ENCODE assay signal across 8 cellular contexts in genomic region chr16:57600048-57600835, GRCh38. TPM values are rescaled to one million over a fixed set of nuclear protein-coding genes. Genes with fewer than 3 reads are reported as not detected.
A peak's percentile ranks its signal among the peaks of the same experiment; 100 is the strongest.
DNase-seq lines count a peak whose midpoint lies in the region; ATAC-seq and TF ChIP-seq lines count a peak whose summit lies in the region.

No MANE protein-coding gene starts in this region.

- H3K79me2 ChIP-seq in neural progenitor cell (ENCODE audit: low read depth) = no peaks in the 10 kb centered on the region

- H3K4me2 ChIP-seq in neural progenitor cell = peak overlapping the region; percentile 10

- H3K36me3 ChIP-seq in neural progenitor cell = no peaks in the 10 kb centered on the region

- intact Hi-C loops in activated CD4-positive, alpha-beta T cell treated with anti-CD3 and anti-CD28 coated beads for 36 hours (cut with DNase I, micrococcal nuclease) = loop anchor here (1.0 to 10.0 kb wide), 7 partner anchors 23 to 988 kb away; partner anchors contain the start of genes CFAP20 (in 1 of the 2) and HERPUD1 (in 1 of the 2)
- intact Hi-C loops in activated B cell treated with CpG ODN at 0.5 μM for 24 hours (cut with micrococcal nuclease) = loop anchor here (1.0 to 2.0 kb wide), 2 partner anchors 49 to 120 kb away; no protein-coding TSS in a partner anchor

- H3F3A ChIP-seq in neural progenitor cell (ENCODE audit: low read depth) = no peaks in the 10 kb centered on the region

- H3K36me3 Mint-ChIP-seq in activated CD4-positive, alpha-beta T cell treated with anti-CD3 and anti-CD28 coated beads for 36 hours (ENCODE audit: low read depth) = peaks cover 4% of the 10 kb centered on the region
- H3K36me3 Mint-ChIP-seq in activated B cell treated with CpG ODN at 0.5 μM for 24 hours (ENCODE audit: low read depth) (peaks cover 2% of the 10 kb centered on the region), neural progenitor cell (no peaks in the 10 kb centered on the region)

- ATAC-seq in activated CD4-positive, alpha-beta T cell treated with anti-CD3 and anti-CD28 coated beads for 36 hours = peak; percentile 18
- ATAC-seq in activated B cell treated with CpG ODN at 0.5 μM for 24 hours (ENCODE audit: low read depth) = peak; percentile 71
- ATAC-seq in HG02973 (IDR thresholded peaks at IDR 0.05; ENCODE audit: unreplicated experiment) = no peak

- H3K27me3 ChIP-seq in neural progenitor cell = peaks cover 4% of the 10 kb centered on the region

- peaks cover 4% of the 10 kb centered on the region for H3K4me1 ChIP-seq in neural progenitor cell

- H3K4me1 Mint-ChIP-seq in activated CD4-positive, alpha-beta T cell treated with anti-CD3 and anti-CD28 coated beads for 36 hours = peaks cover 35% of the 10 kb centered on the region
- H3K4me1 Mint-ChIP-seq in activated B cell treated with CpG ODN at 0.5 μM for 24 hours (peaks cover 11% of the 10 kb centered on the region), neural progenitor cell (peaks cover 4% of the 10 kb centered on the region)

- POLR2A ChIA-PET in activated CD4-positive, alpha-beta T cell treated with anti-CD3 and anti-CD28 coated beads for 36 hours (lab: Charles Lee) = interaction anchor here (0.6 to 2.2 kb wide), 3 partner anchors 10 to 63 kb away, joined by 3 to 12 read pairs (median 5); partner anchors contain the start of gene CCDC102A
- POLR2A ChIA-PET in activated B cell treated with CpG ODN at 0.5 μM for 24 hours (lab: Charles Lee) = no interaction called here

- H3K27ac ChIP-seq in neural progenitor cell = no peak overlapping the region

- H3K4me3 Mint-ChIP-seq in activated CD4-positive, alpha-beta T cell treated with anti-CD3 and anti-CD28 coated beads for 36 hours = no peak overlapping the region
- H3K4me3 Mint-ChIP-seq in activated B cell treated with CpG ODN at 0.5 μM for 24 hours (no peak overlapping the region), neural progenitor cell (no peak overlapping the region)

- DNase-seq in activated CD4-positive, alpha-beta T cell treated with anti-CD3 and anti-CD28 coated beads for 36 hours = peak; percentile 73
- DNase-seq in activated CD4-positive, alpha-beta T cell treated with anti-CD3 and anti-CD28 coated beads, Interleukin-2, amount 50 U/mL, for 4 hours = no peak
- peak; percentile 51 for DNase-seq in KBM-7
- DNase-seq in activated B cell treated with CpG ODN at 0.5 μM for 24 hours = no peak
- DNase-seq in fibroblast of gingiva (ENCODE audit: low read depth) = peak; percentile 30
- DNase-seq in neural progenitor cell (ENCODE audit: low spot score) = peak; percentile 85
- DNase-seq in activated CD4-positive, CD25-positive, alpha-beta regulatory T cell (lab: John Stamatoyannopoulos, UW) = no peak

- H3K27me3 Mint-ChIP-seq in activated CD4-positive, alpha-beta T cell treated with anti-CD3 and anti-CD28 coated beads for 36 hours = no peaks in the 10 kb centered on the region
- peaks cover 14% of the 10 kb centered on the region for H3K27me3 Mint-ChIP-seq in activated B cell treated with CpG ODN at 0.5 μM for 24 hours
- H3K27me3 Mint-ChIP-seq in neural progenitor cell (ENCODE audit: insufficient read depth, low read depth) = peaks cover 2% of the 10 kb centered on the region

- CTCF ChIA-PET in activated CD4-positive, alpha-beta T cell treated with anti-CD3 and anti-CD28 coated beads for 36 hours (lab: Charles Lee) = interaction anchor here (0.7 to 5.8 kb wide), 8 partner anchors 7 to 395 kb away, joined by 3 to 52 read pairs (median 18); no protein-coding TSS in a partner anchor
- CTCF ChIA-PET in activated B cell treated with CpG ODN at 0.5 μM for 24 hours (lab: Charles Lee) = interaction anchor here (1.0 to 2.6 kb wide), 4 partner anchors 9 to 120 kb away, joined by 3 to 10 read pairs (median 4); no protein-coding TSS in a partner anchor

- in situ Hi-C loops in KBM-7 (cut with MboI; ENCODE audit: low pct_unique_long_range_greater_than_20kb, low sequenced_read_pairs) = no loop called here

- no peaks in the 10 kb centered on the region for H4K20me1 ChIP-seq in neural progenitor cell (ENCODE audit: low read depth)

- H3K4me3 ChIP-seq in neural progenitor cell = no peak overlapping the region

- H3K9me3 Mint-ChIP-seq in activated CD4-positive, alpha-beta T cell treated with anti-CD3 and anti-CD28 coated beads for 36 hours (ENCODE audit: low read depth) = peaks cover 8% of the 10 kb centered on the region
- H3K9me3 Mint-ChIP-seq in activated B cell treated with CpG ODN at 0.5 μM for 24 hours (peaks cover 8% of the 10 kb centered on the region), neural progenitor cell (peaks cover 4% of the 10 kb centered on the region)

- no peak overlapping the region for H3K9ac ChIP-seq in neural progenitor cell

- no peaks in the 10 kb centered on the region for H3K9me3 ChIP-seq in neural progenitor cell (ENCODE audit: low read depth)

- H3K27ac Mint-ChIP-seq in activated CD4-positive, alpha-beta T cell treated with anti-CD3 and anti-CD28 coated beads for 36 hours = no peak overlapping the region
- H3K27ac Mint-ChIP-seq in activated B cell treated with CpG ODN at 0.5 μM for 24 hours = no peak overlapping the region
- peak overlapping the region; percentile 28 for H3K27ac Mint-ChIP-seq in neural progenitor cell

- H2AFZ ChIP-seq in neural progenitor cell (replicated peaks) = peak overlapping the region; percentile 53

- TF ChIP-seq CTCF in activated B cell treated with CpG ODN at 0.5 μM for 24 hours (IDR thresholded peaks at IDR 0.05) (no peak), neural progenitor cell (IDR thresholded peaks at IDR 0.05) (peak; percentile 82)

RNA-seq across cellular contexts. Expression of gene ADGRG1, which starts 28.2 kb away (rescaled TPM):
- 1 to 10 TPM; 6.3 to 6.8 TPM for total RNA-seq in activated CD4-positive, alpha-beta T cell treated with anti-CD3 and anti-CD28 coated beads for 36 hours
- total RNA-seq in activated B cell treated with CpG ODN at 0.5 μM for 24 hours (0.13 and 0.15 TPM in 2 replicates), neural progenitor cell (ENCODE audit: low replicate concordance) (8.0 and 17.5 TPM in 2 replicates)

RNA-seq across cellular contexts. Expression of gene ADGRG5, which starts 57.8 kb away (rescaled TPM):
- total RNA-seq in activated CD4-positive, alpha-beta T cell treated with anti-CD3 and anti-CD28 coated beads for 36 hours = 1 to 10 TPM; 3.0 to 4.9 TPM
- 22.2 and 23.0 TPM in 2 replicates for total RNA-seq in activated B cell treated with CpG ODN at 0.5 μM for 24 hours
- 2.2 and 3.1 TPM in 2 replicates for total RNA-seq in neural progenitor cell (ENCODE audit: low replicate concordance)

Comparison
In these comparisons a context has a peak if more than half of its experiments do, and no peak if none do; other contexts are left out.
1. DNase-seq: peak in activated CD4-positive, alpha-beta T cell treated with anti-CD3 and anti-CD28 coated beads for 36 hours (single experiment), KBM-7 (single experiment), fibroblast of gingiva (single experiment) and neural progenitor cell (single experiment); none in activated CD4-positive, alpha-beta T cell treated with anti-CD3 and anti-CD28 coated beads, Interleukin-2, amount 50 U/mL, for 4 hours (0 of 2), activated B cell treated with CpG ODN at 0.5 μM for 24 hours (single experiment) and activated CD4-positive, CD25-positive, alpha-beta regulatory T cell (0 of 4).